In the genomic region with DNA sequence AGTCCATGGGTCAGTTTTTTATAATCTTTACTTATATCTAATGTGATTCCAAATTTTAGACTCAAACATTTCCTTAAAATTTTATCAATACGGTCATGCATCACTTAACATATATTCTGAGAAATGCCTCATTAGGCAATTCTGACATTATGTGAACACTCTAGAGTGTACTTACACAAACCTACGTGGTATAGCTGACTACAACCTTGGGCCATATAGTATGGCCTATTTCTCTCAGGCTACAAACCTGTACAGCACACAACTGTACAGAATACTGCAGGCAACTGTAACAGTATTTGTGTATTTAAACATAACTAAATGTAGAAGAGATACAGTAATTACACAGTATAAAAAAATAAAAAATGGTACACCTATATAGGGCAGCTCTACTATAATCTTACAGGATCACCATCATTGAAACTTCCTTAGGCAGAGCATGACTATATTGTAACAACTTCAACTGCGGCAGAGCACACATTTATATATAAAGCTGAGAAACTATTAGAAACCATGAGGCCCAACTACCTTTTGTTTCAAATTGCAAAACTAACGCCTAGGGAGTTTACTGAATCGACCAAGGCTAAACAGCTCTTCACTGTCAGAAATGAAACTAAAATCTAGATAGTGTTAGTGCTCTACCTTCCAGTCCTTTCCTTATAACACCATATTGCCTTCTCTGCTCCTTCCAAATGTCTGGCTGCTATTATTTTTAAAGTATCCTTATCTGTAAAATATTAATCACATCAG, we compare ENCODE assay signal across 1 cellular context.
TF ChIP-seq lines count a peak whose summit lies in the region.

No MANE protein-coding gene starts in this region.

TF ChIP-seq in GM12878, 131 proteins besides CTCF, POLR2A, EP300 and RAD21:
- TF ChIP-seq PAX8 (IDR thresholded peaks at IDR 0.05): peak; percentile 65; the same call in 1 of the 2 replicates
- no peak for TF ChIP-seq POU2F2 (IDR thresholded peaks at IDR 0.05; ENCODE audit: borderline replicate concordance, low read depth, low read length)
